In genomic region chr16:29995330-29995910, GRCh38 we compare ENCODE assay signal across 1 cellular context.
TF ChIP-seq lines count a peak whose summit lies in the region.

A gene with protein sequence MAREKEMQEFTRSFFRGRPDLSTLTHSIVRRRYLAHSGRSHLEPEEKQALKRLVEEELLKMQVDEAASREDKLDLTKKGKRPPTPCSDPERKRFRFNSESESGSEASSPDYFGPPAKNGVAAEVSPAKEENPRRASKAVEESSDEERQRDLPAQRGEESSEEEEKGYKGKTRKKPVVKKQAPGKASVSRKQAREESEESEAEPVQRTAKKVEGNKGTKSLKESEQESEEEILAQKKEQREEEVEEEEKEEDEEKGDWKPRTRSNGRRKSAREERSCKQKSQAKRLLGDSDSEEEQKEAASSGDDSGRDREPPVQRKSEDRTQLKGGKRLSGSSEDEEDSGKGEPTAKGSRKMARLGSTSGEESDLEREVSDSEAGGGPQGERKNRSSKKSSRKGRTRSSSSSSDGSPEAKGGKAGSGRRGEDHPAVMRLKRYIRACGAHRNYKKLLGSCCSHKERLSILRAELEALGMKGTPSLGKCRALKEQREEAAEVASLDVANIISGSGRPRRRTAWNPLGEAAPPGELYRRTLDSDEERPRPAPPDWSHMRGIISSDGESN (minus strand): TSS chr16:29995617. CDS start chr16:29995605, 12 bp downstream.

TF ChIP-seq in HepG2, 621 proteins besides CTCF, POLR2A, EP300 and RAD21 (continued from another document and continues in another):
- TF ChIP-seq, protein P1, sequence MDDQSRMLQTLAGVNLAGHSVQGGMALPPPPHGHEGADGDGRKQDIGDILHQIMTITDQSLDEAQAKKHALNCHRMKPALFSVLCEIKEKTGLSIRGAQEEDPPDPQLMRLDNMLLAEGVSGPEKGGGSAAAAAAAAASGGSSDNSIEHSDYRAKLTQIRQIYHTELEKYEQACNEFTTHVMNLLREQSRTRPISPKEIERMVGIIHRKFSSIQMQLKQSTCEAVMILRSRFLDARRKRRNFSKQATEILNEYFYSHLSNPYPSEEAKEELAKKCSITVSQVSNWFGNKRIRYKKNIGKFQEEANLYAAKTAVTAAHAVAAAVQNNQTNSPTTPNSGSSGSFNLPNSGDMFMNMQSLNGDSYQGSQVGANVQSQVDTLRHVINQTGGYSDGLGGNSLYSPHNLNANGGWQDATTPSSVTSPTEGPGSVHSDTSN (CRISPR knock-in tag; IDR thresholded peaks at IDR 0.05; ENCODE audit: borderline replicate concordance): peak; percentile 87; the same call in 1 of the 2 replicates
- TF ChIP-seq ZBTB20 (CRISPR knock-in tag; IDR thresholded peaks at IDR 0.05; ENCODE audit: borderline replicate concordance, low read depth) (peak; percentile 48; the same call in 1 of the 2 replicates), ZNF180 (CRISPR knock-in tag; IDR thresholded peaks at IDR 0.05; ENCODE audit: borderline replicate concordance, low read depth) (peak; percentile 44; the same call in 1 of the 2 replicates), ZNF713 (CRISPR knock-in tag; IDR thresholded peaks at IDR 0.05) (no peak), TMF1 (CRISPR knock-in tag; IDR thresholded peaks at IDR 0.05; ENCODE audit: low read depth) (peak; percentile 75; the same call in 1 of the 2 replicates), NCOA1 (CRISPR knock-in tag; IDR thresholded peaks at IDR 0.05) (peak; percentile 90; the same call in 1 of the 2 replicates), ZNF547 (CRISPR knock-in tag; IDR thresholded peaks at IDR 0.05) (peak; percentile 63; the same call in 1 of the 2 replicates), SP5 (CRISPR knock-in tag; IDR thresholded peaks at IDR 0.05; ENCODE audit: borderline replicate concordance, low read depth) (no peak), HNF4G (IDR thresholded peaks at IDR 0.05; ENCODE audit: borderline replicate concordance, low read depth, low read length) (no peak), HNF4G (CRISPR knock-in tag; IDR thresholded peaks at IDR 0.05; ENCODE audit: borderline replicate concordance, low read depth) (no peak; the same call in 1 of the 2 replicates), POLR2G (IDR thresholded peaks at IDR 0.05; ENCODE audit: low read depth, low read length) (no peak), SMAD9 (CRISPR knock-in tag; IDR thresholded peaks at IDR 0.05) (no peak), NPAS2 (CRISPR knock-in tag; IDR thresholded peaks at IDR 0.05; ENCODE audit: borderline replicate concordance) (no peak), ZNF775 (CRISPR knock-in tag; IDR thresholded peaks at IDR 0.05; ENCODE audit: borderline replicate concordance) (no peak), ELF1 (CRISPR knock-in tag; IDR thresholded peaks at IDR 0.05) (no peak), ZNF773 (CRISPR knock-in tag; IDR thresholded peaks at IDR 0.05; ENCODE audit: borderline replicate concordance) (peak; percentile 84; the same call in 1 of the 2 replicates), YEATS2 (CRISPR knock-in tag; IDR thresholded peaks at IDR 0.05; ENCODE audit: borderline replicate concordance) (no peak), ZNF343 (CRISPR knock-in tag; IDR thresholded peaks at IDR 0.05) (no peak), MXD1 (CRISPR knock-in tag; IDR thresholded peaks at IDR 0.05) (peak; percentile 95; the same call in 1 of the 2 replicates), WIZ (CRISPR knock-in tag; IDR thresholded peaks at IDR 0.05) (0 out of 2 replicates have a peak, but pooled peaks have one; percentile 71), ZNF30 (CRISPR knock-in tag; IDR thresholded peaks at IDR 0.05) (peak; percentile 93; the same call in 1 of the 2 replicates), SMARCE1 (IDR thresholded peaks at IDR 0.05; ENCODE audit: borderline replicate concordance) (no peak), ZNF766 (CRISPR knock-in tag; IDR thresholded peaks at IDR 0.05; ENCODE audit: borderline replicate concordance) (peak; percentile 81; the same call in 1 of the 2 replicates), SIX4 (CRISPR knock-in tag; IDR thresholded peaks at IDR 0.05) (no peak; the same call in 1 of the 2 replicates), ZNF839 (CRISPR knock-in tag; IDR thresholded peaks at IDR 0.05; ENCODE audit: borderline replicate concordance) (peak; percentile 40; the same call in 1 of the 2 replicates), BCL6 (CRISPR knock-in tag; IDR thresholded peaks at IDR 0.05) (no peak), ZNF331 (CRISPR knock-in tag; IDR thresholded peaks at IDR 0.05) (peak; percentile 42; the same call in 1 of the 2 replicates), CREB1 (IDR thresholded peaks at IDR 0.05) (no peak), CREB1 (CRISPR knock-in tag; IDR thresholded peaks at IDR 0.05) (no peak), ZNF605 (CRISPR knock-in tag; IDR thresholded peaks at IDR 0.05) (no peak; the same call in none of the 2 replicates), KAT2B (IDR thresholded peaks at IDR 0.05; ENCODE audit: borderline replicate concordance, low read depth, low read length) (no peak), ZNF567 (CRISPR knock-in tag; IDR thresholded peaks at IDR 0.05; ENCODE audit: borderline replicate concordance) (no peak), SOX13 (IDR thresholded peaks at IDR 0.05) (no peak), SOX13 (CRISPR knock-in tag; conservative IDR thresholded peaks at IDR 0.05 in 1 of 2, IDR thresholded peaks at IDR 0.05 in 1 of 2) (no peak), ZNF367 (CRISPR knock-in tag; IDR thresholded peaks at IDR 0.05; ENCODE audit: borderline replicate concordance) (peak; percentile 57; the same call in 1 of the 2 replicates), NCOR1 (IDR thresholded peaks at IDR 0.05; ENCODE audit: borderline replicate concordance, low read length) (no peak; the same call in 1 of the 2 replicates), HNRNPL (IDR thresholded peaks at IDR 0.05; ENCODE audit: low read depth, low read length) (no peak; the same call in 1 of the 2 replicates), ETV5 (CRISPR knock-in tag; IDR thresholded peaks at IDR 0.05; ENCODE audit: borderline replicate concordance) (no peak), RARA (CRISPR knock-in tag; IDR thresholded peaks at IDR 0.05) (no peak), RNF2 (conservative IDR thresholded peaks at IDR 0.05; ENCODE audit: low read depth) (peak; percentile 77; the same call in 1 of the 2 replicates), ZNF709 (CRISPR knock-in tag; IDR thresholded peaks at IDR 0.05) (peak; percentile 89; the same call in 1 of the 2 replicates), KLF6 (CRISPR knock-in tag; IDR thresholded peaks at IDR 0.05) (no peak), MAZ (IDR thresholded peaks at IDR 0.05; ENCODE audit: borderline replicate concordance, low read depth, low read length) (no peak), MAZ (CRISPR knock-in tag; IDR thresholded peaks at IDR 0.05; ENCODE audit: low read depth) (no peak), ZNF232 (CRISPR knock-in tag; IDR thresholded peaks at IDR 0.05; ENCODE audit: borderline replicate concordance) (peak; percentile 90), GPN1 (CRISPR knock-in tag; IDR thresholded peaks at IDR 0.05; ENCODE audit: borderline replicate concordance) (peak; percentile 85; the same call in 1 of the 2 replicates), HIVEP1 (CRISPR knock-in tag; IDR thresholded peaks at IDR 0.05) (peak; percentile 83), HOXD1 (CRISPR knock-in tag; IDR thresholded peaks at IDR 0.05) (peak; percentile 73; the same call in 1 of the 2 replicates), ZBTB38 (CRISPR knock-in tag; IDR thresholded peaks at IDR 0.05) (peak; percentile 97), KDM5A (IDR thresholded peaks at IDR 0.05; ENCODE audit: borderline replicate concordance, low read length) (no peak), ZSCAN31 (CRISPR knock-in tag; IDR thresholded peaks at IDR 0.05; ENCODE audit: low read depth) (no peak), BCLAF1 (IDR thresholded peaks at IDR 0.05) (no peak), FOSL2 (CRISPR knock-in tag; IDR thresholded peaks at IDR 0.05) (no peak), KDM2A (CRISPR knock-in tag; IDR thresholded peaks at IDR 0.05; ENCODE audit: borderline replicate concordance, low read depth) (peak; percentile 27; the same call in 1 of the 2 replicates), SP1 (IDR thresholded peaks at IDR 0.05) (no peak), SP1 (CRISPR knock-in tag; IDR thresholded peaks at IDR 0.05) (no peak), ZNF441 (CRISPR knock-in tag; IDR thresholded peaks at IDR 0.05; ENCODE audit: borderline replicate concordance) (no peak), TOPORS (CRISPR knock-in tag; IDR thresholded peaks at IDR 0.05) (peak; percentile 10; the same call in 1 of the 2 replicates), ZNF781 (CRISPR knock-in tag; IDR thresholded peaks at IDR 0.05; ENCODE audit: borderline replicate concordance, not compliant biosample characterization) (peak; percentile 94), POLR2AphosphoS5 (IDR thresholded peaks at IDR 0.05; ENCODE audit: low read depth, low read length) (peak; percentile 30), DNMT3B (CRISPR knock-in tag; conservative IDR thresholded peaks at IDR 0.05) (peak; percentile 96)
- TF ChIP-seq, protein P2, sequence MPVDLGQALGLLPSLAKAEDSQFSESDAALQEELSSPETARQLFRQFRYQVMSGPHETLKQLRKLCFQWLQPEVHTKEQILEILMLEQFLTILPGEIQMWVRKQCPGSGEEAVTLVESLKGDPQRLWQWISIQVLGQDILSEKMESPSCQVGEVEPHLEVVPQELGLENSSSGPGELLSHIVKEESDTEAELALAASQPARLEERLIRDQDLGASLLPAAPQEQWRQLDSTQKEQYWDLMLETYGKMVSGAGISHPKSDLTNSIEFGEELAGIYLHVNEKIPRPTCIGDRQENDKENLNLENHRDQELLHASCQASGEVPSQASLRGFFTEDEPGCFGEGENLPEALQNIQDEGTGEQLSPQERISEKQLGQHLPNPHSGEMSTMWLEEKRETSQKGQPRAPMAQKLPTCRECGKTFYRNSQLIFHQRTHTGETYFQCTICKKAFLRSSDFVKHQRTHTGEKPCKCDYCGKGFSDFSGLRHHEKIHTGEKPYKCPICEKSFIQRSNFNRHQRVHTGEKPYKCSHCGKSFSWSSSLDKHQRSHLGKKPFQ (CRISPR knock-in tag; IDR thresholded peaks at IDR 0.05; ENCODE audit: insufficient replicate concordance): no peak
- TF ChIP-seq, protein P3, sequence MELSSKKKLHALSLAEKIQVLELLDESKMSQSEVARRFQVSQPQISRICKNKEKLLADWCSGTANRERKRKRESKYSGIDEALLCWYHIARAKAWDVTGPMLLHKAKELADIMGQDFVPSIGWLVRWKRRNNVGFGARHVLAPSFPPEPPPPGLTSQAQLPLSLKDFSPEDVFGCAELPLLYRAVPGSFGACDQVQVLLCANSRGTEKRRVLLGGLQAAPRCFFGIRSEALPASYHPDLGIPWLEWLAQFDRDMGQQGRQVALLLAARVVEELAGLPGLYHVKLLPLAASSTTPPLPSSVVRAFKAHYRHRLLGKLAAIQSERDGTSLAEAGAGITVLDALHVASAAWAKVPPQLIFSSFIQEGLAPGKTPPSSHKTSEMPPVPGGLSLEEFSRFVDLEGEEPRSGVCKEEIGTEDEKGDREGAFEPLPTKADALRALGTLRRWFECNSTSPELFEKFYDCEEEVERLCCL (CRISPR knock-in tag; IDR thresholded peaks at IDR 0.05; ENCODE audit: borderline replicate concordance): peak; percentile 82
- TF ChIP-seq, protein P4, sequence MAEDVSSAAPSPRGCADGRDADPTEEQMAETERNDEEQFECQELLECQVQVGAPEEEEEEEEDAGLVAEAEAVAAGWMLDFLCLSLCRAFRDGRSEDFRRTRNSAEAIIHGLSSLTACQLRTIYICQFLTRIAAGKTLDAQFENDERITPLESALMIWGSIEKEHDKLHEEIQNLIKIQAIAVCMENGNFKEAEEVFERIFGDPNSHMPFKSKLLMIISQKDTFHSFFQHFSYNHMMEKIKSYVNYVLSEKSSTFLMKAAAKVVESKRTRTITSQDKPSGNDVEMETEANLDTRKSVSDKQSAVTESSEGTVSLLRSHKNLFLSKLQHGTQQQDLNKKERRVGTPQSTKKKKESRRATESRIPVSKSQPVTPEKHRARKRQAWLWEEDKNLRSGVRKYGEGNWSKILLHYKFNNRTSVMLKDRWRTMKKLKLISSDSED (CRISPR knock-in tag; IDR thresholded peaks at IDR 0.05): no peak
- TF ChIP-seq, protein P5, sequence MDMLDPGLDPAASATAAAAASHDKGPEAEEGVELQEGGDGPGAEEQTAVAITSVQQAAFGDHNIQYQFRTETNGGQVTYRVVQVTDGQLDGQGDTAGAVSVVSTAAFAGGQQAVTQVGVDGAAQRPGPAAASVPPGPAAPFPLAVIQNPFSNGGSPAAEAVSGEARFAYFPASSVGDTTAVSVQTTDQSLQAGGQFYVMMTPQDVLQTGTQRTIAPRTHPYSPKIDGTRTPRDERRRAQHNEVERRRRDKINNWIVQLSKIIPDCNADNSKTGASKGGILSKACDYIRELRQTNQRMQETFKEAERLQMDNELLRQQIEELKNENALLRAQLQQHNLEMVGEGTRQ (IDR thresholded peaks at IDR 0.05; ENCODE audit: low read depth, low read length): no peak
- TF ChIP-seq, protein P5 (CRISPR knock-in tag; IDR thresholded peaks at IDR 0.05; ENCODE audit: borderline replicate concordance): 0 out of 2 replicates have a peak, but pooled peaks have one; percentile 33
